8 cellular contexts compared by ENCODE assay signal in the genomic region with DNA sequence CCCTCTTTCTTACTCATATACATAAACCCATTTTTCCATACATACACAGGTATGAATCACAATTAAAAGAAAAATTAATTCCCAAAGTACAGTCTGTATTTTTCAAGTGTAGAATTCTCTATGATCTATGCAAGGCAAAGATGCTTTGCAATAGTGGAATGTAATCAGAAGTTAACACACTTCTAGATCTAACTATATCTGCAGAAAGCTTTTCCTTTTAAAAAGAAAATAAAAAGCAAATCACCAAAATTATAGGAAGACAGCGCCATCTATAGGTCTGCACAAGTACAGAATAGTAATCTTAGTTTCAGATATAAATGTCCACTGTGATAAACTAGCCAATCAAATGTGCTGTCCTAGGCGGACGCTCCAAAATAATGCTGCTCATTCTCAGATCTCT. TPM values are rescaled to one million over a fixed set of nuclear protein-coding genes. Genes with fewer than 3 reads are reported as not detected.
A peak's percentile ranks its signal among the peaks of the same experiment; 100 is the strongest.
DNase-seq lines count a peak whose midpoint lies in the region; ATAC-seq and TF ChIP-seq lines count a peak whose summit lies in the region.

No MANE protein-coding gene starts in this region.

- H3K36me3 Mint-ChIP-seq in activated CD8-positive, alpha-beta memory T cell treated with anti-CD3 and anti-CD28 coated beads, Interleukin-2, amount 10 ng/mL, durations not matched to agents 7 days and 5 days, result no peaks in the 10 kb centered on the region

- no peak overlapping the region for H3K9ac ChIP-seq in adipocyte (ENCODE audit: low read length)

- no peak overlapping the region for H3K27ac ChIP-seq in ACC112 (ENCODE audit: low read depth, low read length)
- no peak overlapping the region for H3K27ac ChIP-seq in left lung

- H3K79me2 ChIP-seq in ACC112 (ENCODE audit: control insufficient read depth, insufficient read depth, low read length, unreplicated experiment), result no peaks in the 10 kb centered on the region

- H3K27me3 Mint-ChIP-seq in activated CD8-positive, alpha-beta memory T cell treated with anti-CD3 and anti-CD28 coated beads, Interleukin-2, amount 10 ng/mL, durations not matched to agents 7 days and 5 days, result no peaks in the 10 kb centered on the region

- no peaks in the 10 kb centered on the region for H3K4me1 ChIP-seq in ACC112 (ENCODE audit: control insufficient read depth, insufficient read depth, low read length, unreplicated experiment)
- no peaks in the 10 kb centered on the region for H3K4me1 ChIP-seq in adipocyte (ENCODE audit: control insufficient read depth, insufficient read depth, low read length)
- peaks cover 0 to 7% of the 10 kb centered on the region in 2 donors for H3K4me1 ChIP-seq in left lung

- H3K4me1 Mint-ChIP-seq in activated CD8-positive, alpha-beta memory T cell treated with anti-CD3 and anti-CD28 coated beads, Interleukin-2, amount 10 ng/mL, durations not matched to agents 7 days and 5 days, result no peaks in the 10 kb centered on the region

- TF ChIP-seq CTCF in left lung (IDR thresholded peaks at IDR 0.05), result peak; percentile 48 to 79

- CTCF ChIA-PET in activated CD8-positive, alpha-beta memory T cell treated with anti-CD3 and anti-CD28 coated beads, Interleukin-2, amount 10 ng/mL, durations not matched to agents 7 days and 5 days (lab: Charles Lee), result interaction anchor here (0.9 to 1.0 kb wide), 3 partner anchors 16 to 595 kb away, joined by 3 read pairs; no protein-coding TSS in a partner anchor

- no peak overlapping the region for H3K4me3 Mint-ChIP-seq in activated CD8-positive, alpha-beta memory T cell treated with anti-CD3 and anti-CD28 coated beads, Interleukin-2, amount 10 ng/mL, durations not matched to agents 7 days and 5 days

- H3K9me3 Mint-ChIP-seq in activated CD8-positive, alpha-beta memory T cell treated with anti-CD3 and anti-CD28 coated beads, Interleukin-2, amount 10 ng/mL, durations not matched to agents 7 days and 5 days (ENCODE audit: low read depth), result peaks cover 3% of the 10 kb centered on the region

- peak; percentile 87 for DNase-seq in NCI-H2107 treated with DMSO at 0.1 percent for 48 hours (lab: John Stamatoyannopoulos, UW; ENCODE audit: unreplicated experiment)
- DNase-seq in adipocyte (ENCODE audit: low read depth), result peak; percentile 89
- no peak for DNase-seq in left lung
- no peak for DNase-seq in activated CD8-positive, alpha-beta memory T cell treated with anti-CD3 and anti-CD28 coated beads, Interleukin-2, amount 10 ng/mL, durations not matched to agents 7 days and 5 days
- no peak for DNase-seq in effector CD4-positive, alpha-beta T cell
- DNase-seq in effector CD8-positive, alpha-beta T cell (lab: John Stamatoyannopoulos, UW), result no peak

- no peak overlapping the region for H3K27ac Mint-ChIP-seq in activated CD8-positive, alpha-beta memory T cell treated with anti-CD3 and anti-CD28 coated beads, Interleukin-2, amount 10 ng/mL, durations not matched to agents 7 days and 5 days

- no peaks in the 10 kb centered on the region for H3K36me3 ChIP-seq in ACC112 (ENCODE audit: insufficient read depth, low read length)
- H3K36me3 ChIP-seq in adipocyte (ENCODE audit: control insufficient read depth, insufficient read depth, low read length, severe bottlenecking), result no peaks in the 10 kb centered on the region
- no peaks in the 10 kb centered on the region for H3K36me3 ChIP-seq in left lung

- peak overlapping the region; percentile 67 for H2AFZ ChIP-seq in ACC112 (ENCODE audit: low read length, unreplicated experiment)

- intact Hi-C loops in left lung (cut with DNase I), result no loop called here

- H3K27me3 ChIP-seq in ACC112 (ENCODE audit: insufficient read depth, low read length) (no peaks in the 10 kb centered on the region), adipocyte (replicated peaks; ENCODE audit: control insufficient read depth, insufficient read depth, low read length) (peaks cover 11% of the 10 kb centered on the region), left lung (no peaks in the 10 kb centered on the region)

- H3K4me3 ChIP-seq in ACC112 (ENCODE audit: low read depth, low read length) (0 out of 2 replicates have a peak overlapping the region, but pooled peaks have one; percentile 11), adipocyte (ENCODE audit: low read length) (no peak overlapping the region), left lung (no peak overlapping the region)

- peak; percentile 55 for ATAC-seq in GM18909 (IDR thresholded peaks at IDR 0.05; ENCODE audit: poor library complexity, unreplicated experiment)
- ATAC-seq in left lung, result peak; percentile 90
- no peak for ATAC-seq in activated CD8-positive, alpha-beta memory T cell treated with anti-CD3 and anti-CD28 coated beads, Interleukin-2, amount 10 ng/mL, durations not matched to agents 7 days and 5 days

- H3K9me3 ChIP-seq in adipocyte (ENCODE audit: control insufficient read depth, low read length) (no peaks in the 10 kb centered on the region), left lung (peaks cover 0 to 2% of the 10 kb centered on the region in 2 donors)

RNA-seq across cellular contexts. Expression of a gene that starts 22.0 kb away (rescaled TPM):
- 1 to 10 TPM in 1 of 2 donors, under 1 TPM in 1; 0.47 to 1.0 TPM for total RNA-seq in left lung
- not detected for total RNA-seq in activated CD8-positive, alpha-beta memory T cell treated with anti-CD3 and anti-CD28 coated beads, Interleukin-2, amount 10 ng/mL, durations not matched to agents 7 days and 5 days

RNA-seq across cellular contexts. Expression of a gene that starts 47.3 kb away (rescaled TPM):
- 10 to 100 TPM; 10.4 to 12.5 TPM for total RNA-seq in left lung
- not detected for total RNA-seq in activated CD8-positive, alpha-beta memory T cell treated with anti-CD3 and anti-CD28 coated beads, Interleukin-2, amount 10 ng/mL, durations not matched to agents 7 days and 5 days

Comparison
In these comparisons a context has a peak if more than half of its experiments do, and no peak if none do; other contexts are left out.
1. DNase-seq: peak in NCI-H2107 treated with DMSO at 0.1 percent for 48 hours (single experiment) and adipocyte (single experiment); none in left lung (0 of 2), activated CD8-positive, alpha-beta memory T cell treated with anti-CD3 and anti-CD28 coated beads, Interleukin-2, amount 10 ng/mL, durations not matched to agents 7 days and 5 days (single experiment), effector CD4-positive, alpha-beta T cell (single experiment) and effector CD8-positive, alpha-beta T cell (single experiment).
2. RNA of a gene that starts 47.3 kb away (total RNA-seq): 10.4 to 12.5 TPM in left lung; not detected in activated CD8-positive, alpha-beta memory T cell treated with anti-CD3 and anti-CD28 coated beads, Interleukin-2, amount 10 ng/mL, durations not matched to agents 7 days and 5 days; every median in the first group is over 10 times any median in the second.